ENCODE assay signal across 13 cellular contexts in genomic region chr1:23694371-23694770, GRCh38. TPM values are rescaled to one million over a fixed set of nuclear protein-coding genes. Genes with fewer than 3 reads are reported as not detected.
DNase-seq lines count a peak whose midpoint lies in the region; ATAC-seq, FAIRE-seq and TF ChIP-seq lines count a peak whose summit lies in the region.
"Had no signal": no experiment of that assay in that cellular context is flagged by ENCODE, and none has a peak within 500 bp of the region (broad histone marks: within the 10 kb centered on the region; RNA-seq: fewer than 3 reads in every experiment).

No MANE protein-coding gene starts in this region.

- ATAC-seq in activated CD8-positive, alpha-beta T cell treated with anti-CD3 and anti-CD28 coated beads for 36 hours: no peak
- no peak for ATAC-seq in HG03280 (IDR thresholded peaks at IDR 0.05; ENCODE audit: unreplicated experiment)
- ATAC-seq in GM19467 (IDR thresholded peaks at IDR 0.05; ENCODE audit: unreplicated experiment): no peak
- ATAC-seq in GM18868 (IDR thresholded peaks at IDR 0.05; ENCODE audit: unreplicated experiment): no peak

- H3K9me3 Mint-ChIP-seq in activated CD8-positive, alpha-beta T cell treated with anti-CD3 and anti-CD28 coated beads for 36 hours: no peaks in the 10 kb centered on the region

- no peaks in the 10 kb centered on the region for H3K27me3 Mint-ChIP-seq in activated CD8-positive, alpha-beta T cell treated with anti-CD3 and anti-CD28 coated beads for 36 hours

- H3K27me3 ChIP-seq in ACC112 (ENCODE audit: insufficient read depth, low read length): no peaks in the 10 kb centered on the region
- no peaks in the 10 kb centered on the region for H3K27me3 ChIP-seq in keratinocyte (ENCODE audit: control insufficient read depth, extremely low read depth, insufficient read depth, low read length)
- H3K27me3 ChIP-seq: SJSA1 had no signal

- H3K4me1 ChIP-seq in ACC112 (ENCODE audit: control insufficient read depth, insufficient read depth, low read length, unreplicated experiment): peaks cover 44% of the 10 kb centered on the region
- peaks cover 35% of the 10 kb centered on the region for H3K4me1 ChIP-seq in keratinocyte (ENCODE audit: control insufficient read depth, extremely low read depth, insufficient read depth, low read length)

- peak overlapping the region; percentile 98 for H3K27ac Mint-ChIP-seq in activated CD8-positive, alpha-beta T cell treated with anti-CD3 and anti-CD28 coated beads for 36 hours

- no peak for DNase-seq in GM12864 (ENCODE audit: low read depth)
- no peak for DNase-seq in activated CD8-positive, alpha-beta T cell treated with anti-CD3 and anti-CD28 coated beads for 36 hours
- no peak for DNase-seq in keratinocyte (ENCODE audit: low read depth, low spot score)
- DNase-seq in ureter (ENCODE audit: low spot score): no peak
- DNase-seq: central memory CD4-positive, alpha-beta T cell; COR-L47; left ventricle myocardium inferior; NCI-H345 had no signal

- TF ChIP-seq CTCF in GM12864 (IDR thresholded peaks at IDR 0.05; ENCODE audit: low read depth, low read length, missing control alignments) (no peak), keratinocyte (optimal IDR thresholded peaks at IDR 0.05 in 1 of 3, IDR thresholded peaks at IDR 0.05 in 1 of 3, conservative IDR thresholded peaks at IDR 0.05 in 1 of 3; ENCODE audit: extremely low read depth in 1 of 3, insufficient read depth in 2 of 3, low read length in 3 of 3) (no peak)
- no peak for TF ChIP-seq CTCF in activated CD8-positive, alpha-beta T cell treated with anti-CD3 and anti-CD28 coated beads for 36 hours (IDR thresholded peaks at IDR 0.05)

- H2AFZ ChIP-seq in ACC112 (ENCODE audit: low read length, unreplicated experiment) (no peak overlapping the region), keratinocyte (ENCODE audit: control insufficient read depth, low read length) (no peak overlapping the region)

- H3K36me3 ChIP-seq in ACC112 (ENCODE audit: insufficient read depth, low read length) (peaks cover 67% of the 10 kb centered on the region), keratinocyte (ENCODE audit: control insufficient read depth in 2 of 2, extremely low read depth in 1 of 2, insufficient read depth in 2 of 2, low read length in 2 of 2) (peaks cover 36 to 58% of the 10 kb centered on the region in 2 experiments)

- H3K4me3 Mint-ChIP-seq in activated CD8-positive, alpha-beta T cell treated with anti-CD3 and anti-CD28 coated beads for 36 hours: peak overlapping the region; percentile 95

- no peak overlapping the region for H3K9ac ChIP-seq in keratinocyte (ENCODE audit: control insufficient read depth, extremely low read depth, insufficient read depth, low read length)

- H3K4me3 ChIP-seq in ACC112 (ENCODE audit: low read depth, low read length): peak overlapping the region; percentile 92
- peak overlapping the region; percentile 3; the same call in 1 of the 2 replicates for H3K4me3 ChIP-seq in GM12864 (ENCODE audit: low read depth, low read length)
- peak overlapping the region in 2 of 3 experiments; percentile 17 to 97 for H3K4me3 ChIP-seq in keratinocyte (ENCODE audit: control insufficient read depth in 2 of 3, extremely low read depth in 1 of 3, insufficient read depth in 2 of 3, low read depth in 1 of 3, low read length in 3 of 3)
- H3K4me3 ChIP-seq: SJSA1 had no signal

- peak overlapping the region; percentile 79 for H3K4me2 ChIP-seq in keratinocyte (ENCODE audit: control insufficient read depth, extremely low read depth, insufficient read depth, low read depth, low read length)

- H3K27ac ChIP-seq in ACC112 (ENCODE audit: low read depth, low read length) (no peak overlapping the region), keratinocyte (ENCODE audit: control insufficient read depth, insufficient read depth, low read length) (no peak overlapping the region)
- H3K27ac ChIP-seq: left ventricle myocardium inferior, SJSA1 had no signal

- POLR2A ChIA-PET in activated CD8-positive, alpha-beta T cell treated with anti-CD3 and anti-CD28 coated beads for 36 hours (lab: Charles Lee): interaction anchor here (0.7 to 4.3 kb wide), 6 partner anchors 43 to 165 kb away, joined by 3 to 24 read pairs (median 4); partner anchors contain the start of genes ELOA and HMGCL

- no peak for FAIRE-seq in keratinocyte (lab: Jason Lieb, UNC)

- peaks cover 74% of the 10 kb centered on the region for H3K36me3 Mint-ChIP-seq in activated CD8-positive, alpha-beta T cell treated with anti-CD3 and anti-CD28 coated beads for 36 hours (ENCODE audit: low read depth)

- peaks cover 67% of the 10 kb centered on the region for H3K4me1 Mint-ChIP-seq in activated CD8-positive, alpha-beta T cell treated with anti-CD3 and anti-CD28 coated beads for 36 hours (ENCODE audit: low read depth)

- peaks cover 51% of the 10 kb centered on the region for H4K20me1 ChIP-seq in keratinocyte (ENCODE audit: control insufficient read depth, extremely low read depth, insufficient read depth, low read length)

- no peaks in the 10 kb centered on the region for H3K9me3 ChIP-seq in keratinocyte (ENCODE audit: control insufficient read depth, low read depth, low read length)
- H3K9me3 ChIP-seq: left ventricle myocardium inferior, SJSA1 had no signal

- CTCF ChIA-PET in activated CD8-positive, alpha-beta T cell treated with anti-CD3 and anti-CD28 coated beads for 36 hours (lab: Charles Lee): interaction anchor here (0.7 kb wide), 1 partner anchor 50 kb away, joined by 3 read pairs; no protein-coding TSS in a partner anchor

- H3K9me1 ChIP-seq in keratinocyte (ENCODE audit: control insufficient read depth, extremely low read depth, insufficient read depth, low read length): peaks cover 5% of the 10 kb centered on the region

- dilution Hi-C loops in keratinocyte (cut with MboI; ENCODE audit: extremely low pct_ligation_motif_present, low sequenced_read_pairs): no loop called here

- H3K79me2 ChIP-seq in ACC112 (ENCODE audit: control insufficient read depth, insufficient read depth, low read length, unreplicated experiment) (peaks cover 76% of the 10 kb centered on the region), keratinocyte (ENCODE audit: control insufficient read depth, insufficient read depth, low read length) (peaks cover 78% of the 10 kb centered on the region)

- intact Hi-C loops in activated CD8-positive, alpha-beta T cell treated with anti-CD3 and anti-CD28 coated beads for 36 hours (cut with micrococcal nuclease): no loop called here

RNA-seq across cellular contexts. Expression of gene RPL11, which starts 2.8 kb away (rescaled TPM):
- 1,000 to 10,000 TPM; 1,493 to 1,569 TPM for total RNA-seq in activated CD8-positive, alpha-beta T cell treated with anti-CD3 and anti-CD28 coated beads for 36 hours
- polyA plus RNA-seq in keratinocyte: 1,640 to 2,447 TPM (median 1,913 TPM) in 3 replicates
- 990 TPM for polyA plus RNA-seq in keratinocyte (2011; ENCODE audit: low read depth)
- 2,661 and 2,845 TPM in 2 replicates for polyA plus RNA-seq in keratinocyte (2011; cell fraction: cytosol; rRNA removed)
- 618 and 843 TPM in 2 replicates for polyA plus RNA-seq in keratinocyte (2011; cell fraction: nucleus; rRNA removed)
- 2,405 and 3,359 TPM in 2 replicates for polyA plus RNA-seq in keratinocyte (2012; ENCODE audit: low replicate concordance)
- 477 to 652 TPM (median 620 TPM) in 3 replicates for polyA minus RNA-seq in keratinocyte
- 678 TPM for polyA minus RNA-seq in keratinocyte (2011; cell fraction: cytosol; rRNA and poly(A)+ RNA removed)
- 138 and 247 TPM in 2 replicates for polyA minus RNA-seq in keratinocyte (2011; cell fraction: nucleus; rRNA and poly(A)+ RNA removed)
- total RNA-seq in ureter: 1,350 TPM

RNA-seq across cellular contexts. Expression of gene ELOA, which starts 48.9 kb away (rescaled TPM):
- total RNA-seq in activated CD8-positive, alpha-beta T cell treated with anti-CD3 and anti-CD28 coated beads for 36 hours: 10 to 100 TPM; 29.7 to 29.9 TPM
- 18.0 to 43.9 TPM (median 31.8 TPM) in 3 replicates for polyA plus RNA-seq in keratinocyte
- polyA plus RNA-seq in keratinocyte (2011; ENCODE audit: low read depth): 33.1 TPM
- 28.3 and 36.5 TPM in 2 replicates for polyA plus RNA-seq in keratinocyte (2011; cell fraction: cytosol; rRNA removed)
- 28.0 and 33.4 TPM in 2 replicates for polyA plus RNA-seq in keratinocyte (2011; cell fraction: nucleus; rRNA removed)
- polyA plus RNA-seq in keratinocyte (2012; ENCODE audit: low replicate concordance): 17.5 and 36.3 TPM in 2 replicates
- 16.7 to 31.0 TPM (median 23.8 TPM) in 3 replicates for polyA minus RNA-seq in keratinocyte
- 34.1 TPM for polyA minus RNA-seq in keratinocyte (2011; cell fraction: cytosol; rRNA and poly(A)+ RNA removed)
- 16.0 and 25.8 TPM in 2 replicates for polyA minus RNA-seq in keratinocyte (2011; cell fraction: nucleus; rRNA and poly(A)+ RNA removed)
- 45.6 TPM for total RNA-seq in ureter

Comparison
In these comparisons a context has a peak if more than half of its experiments do, and no peak if none do; other contexts are left out.
1. H3K4me3 ChIP-seq: peak in every context shown above with its lines; median percentile 92 in ACC112; 57 in keratinocyte; 3 in GM12864.